Comparison of ENCODE assay signal across 35 cellular contexts in genomic region chr2:63064661-63065060, GRCh38. TPM values are rescaled to one million over a fixed set of nuclear protein-coding genes. Genes with fewer than 3 reads are reported as not detected.
"Had no signal": no experiment of that assay in that cellular context is flagged by ENCODE, and none has a peak within 500 bp of the region (broad histone marks: within the 10 kb centered on the region; RNA-seq: fewer than 3 reads in every experiment).

No MANE protein-coding gene starts in this region.

- H3K4me1 ChIP-seq: breast epithelium had no signal

- H3K27ac ChIP-seq: adrenal gland, ascending aorta, body of pancreas, brain microvascular endothelial cell, breast epithelium, cardiac muscle cell had no signal

- H3K4me3 ChIP-seq: adrenal gland, ascending aorta, body of pancreas, breast epithelium, cardiac muscle cell had no signal

- ATAC-seq: activated naive CD4-positive, alpha-beta T cell treated with anti-CD3 and anti-CD28 coated beads, Interleukin-2, amount 50 U/mL, for 72 hours; activated naive CD8-positive, alpha-beta T cell treated with anti-CD3 and anti-CD28 coated beads, Interleukin-2, amount 50 U/mL, for 24 hours; activated T-cell treated with anti-CD3 and anti-CD28 coated beads, Interleukin-2, amount 50 U/mL, for 4 hours; activated T-cell treated with anti-CD3 and anti-CD28 coated beads, Interleukin-2, amount 50 U/mL, for 72 hours; activated T-helper 17 cell treated with anti-CD3 and anti-CD28 coated beads, Interleukin-2, amount 50 U/mL, for 72 hours; body of pancreas had no signal

- DNase-seq: activated effector memory CD4-positive, alpha-beta T cell treated with anti-CD3 and anti-CD28 coated beads, Interleukin-2, amount 50 U/mL, for 16 hours; activated effector memory CD4-positive, alpha-beta T cell treated with Interleukin-2 at 50 U/mL for 16 hours; activated gamma-delta T cell; activated gamma-delta T cell treated with Interleukin-2 at 50 U/mL for 16 hours; activated naive CD4-positive, alpha-beta T cell; activated naive CD4-positive, alpha-beta T cell treated with anti-CD3 and anti-CD28 coated beads for 36 hours; activated naive CD4-positive, alpha-beta T cell treated with anti-CD3 and anti-CD28 coated beads, Interleukin-2, amount 10 ng/mL, durations not matched to agents 7 days and 5 days; activated naive CD4-positive, alpha-beta T cell treated with anti-CD3 and anti-CD28 coated beads, Interleukin-2, amount 50 U/mL, for 16 hours; activated naive CD4-positive, alpha-beta T cell treated with Interleukin-2 at 50 U/mL for 16 hours; activated naive CD8-positive, alpha-beta T cell treated with anti-CD3 and anti-CD28 coated beads for 36 hours; activated naive CD8-positive, alpha-beta T cell treated with anti-CD3 and anti-CD28 coated beads, Interleukin-2, amount 10 ng/mL, durations not matched to agents 7 days and 5 days; activated naive CD8-positive, alpha-beta T cell treated with anti-CD3 and anti-CD28 coated beads, Interleukin-2, amount 50 U/mL, for 24 hours; activated T-cell treated with anti-CD3 and anti-CD28 coated beads, Interleukin-2, amount 50 U/mL, for 1 hour; activated T-cell treated with anti-CD3 and anti-CD28 coated beads, Interleukin-2, amount 50 U/mL, for 24 hours; activated T-cell treated with anti-CD3 and anti-CD28 coated beads, Interleukin-2, amount 50 U/mL, for 4 hours; activated T-cell treated with anti-CD3 and anti-CD28 coated beads, Interleukin-2, amount 50 U/mL, for 48 hours; activated T-cell treated with anti-CD3 and anti-CD28 coated beads, Interleukin-2, amount 50 U/mL, for 72 hours; adrenal gland; amniotic stem cell; amygdala; anterior cingulate cortex; aorta; brain microvascular endothelial cell; caudate nucleus; central memory CD4-positive, alpha-beta T cell; cerebellar nuclear complex had no signal

- H3K36me3 ChIP-seq: adrenal gland, ascending aorta, brain microvascular endothelial cell, breast epithelium, cardiac muscle cell had no signal

- H3K9me3 ChIP-seq: ascending aorta, body of pancreas, breast epithelium had no signal

RNA-seq across cellular contexts. Expression of gene OTX1, which starts 14.0 kb away (rescaled TPM):
- total RNA-seq: activated naive CD4-positive, alpha-beta T cell treated with anti-CD3 and anti-CD28 coated beads for 36 hours; activated naive CD4-positive, alpha-beta T cell treated with anti-CD3 and anti-CD28 coated beads, Interleukin-2, amount 50 U/mL, for 72 hours; activated naive CD8-positive, alpha-beta T cell treated with anti-CD3 and anti-CD28 coated beads for 36 hours; activated naive CD8-positive, alpha-beta T cell treated with anti-CD3 and anti-CD28 coated beads, Interleukin-2, amount 10 ng/mL, durations not matched to agents 7 days and 5 days; activated T-cell treated with anti-CD3 and anti-CD28 coated beads, Interleukin-2, amount 50 U/mL, for 4 hours; activated T-helper 17 cell treated with anti-CD3 and anti-CD28 coated beads, Interleukin-2, amount 50 U/mL, for 72 hours; activated T-helper 2 cell treated with anti-CD3 and anti-CD28 coated beads, Interferon-gamma antibody, Interleukin-2, Interleukin-4, amounts not matched to agents 10 μg/mL and 5 μg/mL and 100 μg/mL, durations not matched to agents 14 hours and 24 hours and 36 hours; adrenal gland; aorta; ascending aorta; body of pancreas; breast epithelium; cardiac septum; cerebellum had no signal
